ENCODE assay signal across 1 cellular context in the genomic region with DNA sequence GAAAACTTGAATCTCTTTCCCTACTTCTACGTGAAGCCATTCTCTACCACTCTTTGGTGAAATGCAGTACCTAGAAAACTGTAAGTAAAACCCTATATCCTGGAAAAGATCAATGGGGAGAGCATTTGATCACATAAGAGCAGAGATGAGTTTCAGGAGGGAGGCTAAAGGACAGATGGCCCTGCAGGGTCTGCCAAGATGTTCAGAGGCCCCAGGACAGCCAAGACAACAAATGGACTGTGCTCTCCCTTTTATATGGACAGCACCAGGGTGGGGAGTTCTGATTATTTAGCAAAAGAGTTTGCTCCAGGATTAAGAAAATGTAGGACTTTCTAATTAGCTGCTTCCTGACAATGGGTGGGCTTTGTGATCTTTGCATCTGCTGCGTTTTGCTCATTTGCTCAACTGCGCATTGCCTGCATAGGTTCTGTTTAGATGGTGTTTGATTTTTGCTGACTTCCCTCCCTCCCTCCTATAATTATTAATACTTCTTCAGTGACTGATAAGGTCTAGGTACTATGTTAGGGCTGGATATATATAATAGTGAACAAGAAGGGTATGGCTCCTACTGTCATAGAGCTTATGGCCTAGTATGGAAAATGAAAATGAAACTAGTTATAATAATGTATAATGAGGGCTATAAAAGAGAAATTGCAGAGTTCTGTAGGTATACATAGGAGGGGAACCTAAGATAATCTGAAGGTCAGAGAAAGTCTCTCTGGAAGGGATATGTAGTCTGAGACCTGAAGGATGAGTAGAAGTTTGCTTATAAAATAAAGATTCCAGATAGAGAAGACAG.
TF ChIP-seq lines count a peak whose summit lies in the region.

No MANE protein-coding gene starts in this region.

TF ChIP-seq in IMR-90, 13 proteins besides CTCF, POLR2A, EP300 and RAD21 (continued from another document):
- TF ChIP-seq, protein P1, sequence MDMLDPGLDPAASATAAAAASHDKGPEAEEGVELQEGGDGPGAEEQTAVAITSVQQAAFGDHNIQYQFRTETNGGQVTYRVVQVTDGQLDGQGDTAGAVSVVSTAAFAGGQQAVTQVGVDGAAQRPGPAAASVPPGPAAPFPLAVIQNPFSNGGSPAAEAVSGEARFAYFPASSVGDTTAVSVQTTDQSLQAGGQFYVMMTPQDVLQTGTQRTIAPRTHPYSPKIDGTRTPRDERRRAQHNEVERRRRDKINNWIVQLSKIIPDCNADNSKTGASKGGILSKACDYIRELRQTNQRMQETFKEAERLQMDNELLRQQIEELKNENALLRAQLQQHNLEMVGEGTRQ (IDR thresholded peaks at IDR 0.05; ENCODE audit: low read depth, low read length): no peak
- TF ChIP-seq MAZ (IDR thresholded peaks at IDR 0.05; ENCODE audit: borderline replicate concordance, low read depth, low read length) (no peak), BHLHE40 (IDR thresholded peaks at IDR 0.05; ENCODE audit: low read depth, low read length) (no peak), RFX5 (IDR thresholded peaks at IDR 0.05; ENCODE audit: low read depth, low read length) (no peak), MXI1 (IDR thresholded peaks at IDR 0.05; ENCODE audit: borderline replicate concordance, low read depth, low read length) (no peak)
